In the genomic region with DNA sequence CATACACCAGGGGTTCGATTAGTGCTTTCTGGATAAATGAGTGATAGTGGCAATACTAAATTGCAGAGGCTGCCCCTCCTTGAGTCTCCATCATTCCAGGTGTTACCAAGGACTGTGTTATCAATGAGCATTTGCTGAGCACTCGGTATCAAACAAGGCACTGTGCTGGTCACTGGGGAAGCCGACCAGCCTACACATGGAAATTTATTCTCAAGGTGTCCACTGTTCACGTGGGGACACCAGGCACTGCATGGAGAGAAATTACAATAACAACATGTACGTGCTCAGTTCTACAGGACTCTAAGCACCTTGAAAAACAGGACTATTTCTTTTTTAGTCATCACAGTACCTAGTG, we compare ENCODE assay signal across 26 cellular contexts. TPM values are rescaled to one million over a fixed set of nuclear protein-coding genes. Genes with fewer than 3 reads are reported as not detected.
DNase-seq lines count a peak whose midpoint lies in the region; ATAC-seq and TF ChIP-seq lines count a peak whose summit lies in the region.
"Had no signal": no experiment of that assay in that cellular context is flagged by ENCODE, and none has a peak within 500 bp of the region (broad histone marks: within the 10 kb centered on the region; RNA-seq: fewer than 3 reads in every experiment).

No MANE protein-coding gene starts in this region.

- no peaks in the 10 kb centered on the region for H3K9me3 Mint-ChIP-seq in HFFc6
- H3K9me3 Mint-ChIP-seq: activated CD4-positive, alpha-beta memory T cell treated with anti-CD3 and anti-CD28 coated beads, Interleukin-2, amount 10 ng/mL, durations not matched to agents 7 days and 5 days; activated naive CD4-positive, alpha-beta T cell treated with anti-CD3 and anti-CD28 coated beads, Interleukin-2, amount 50 U/mL, for 24 hours; activated T-helper 17 cell treated with anti-CD3 and anti-CD28 coated beads, Interleukin-2, amount 50 U/mL, for 72 hours; neural crest cell; T-helper 1 cell treated with Interleukin-12 subunit alpha and Interleukin-12 subunit beta and Interleukin-4 antibody, amounts not matched to agents 30 μg/mL and 1 μg/mL, for 36 hours had no signal

- H3K27ac Mint-ChIP-seq in HFFc6 (peak overlapping the region; percentile 91), T-helper 17 cell (no peak overlapping the region)
- H3K27ac Mint-ChIP-seq: activated CD4-positive, alpha-beta memory T cell treated with anti-CD3 and anti-CD28 coated beads, Interleukin-2, amount 10 ng/mL, durations not matched to agents 7 days and 5 days; activated naive CD4-positive, alpha-beta T cell treated with anti-CD3 and anti-CD28 coated beads, Interleukin-2, amount 50 U/mL, for 24 hours; activated T-helper 17 cell treated with anti-CD3 and anti-CD28 coated beads, Interleukin-2, amount 50 U/mL, for 72 hours; T-helper 1 cell treated with Interleukin-12 subunit alpha and Interleukin-12 subunit beta and Interleukin-4 antibody, amounts not matched to agents 30 μg/mL and 1 μg/mL, for 36 hours had no signal

- H3K27me3 ChIP-seq in ascending aorta (no peaks in the 10 kb centered on the region), stomach (no peaks in the 10 kb centered on the region)
- H3K27me3 ChIP-seq: BLaER1, SJCRH30 had no signal

- intact Hi-C loops in ascending aorta (cut with DNase I): no loop called here
- intact Hi-C loops in stomach (cut with DNase I; ENCODE audit: low total_unique reads): no loop called here

- WGBS in stomach, 5 donors: 79 to 91% (median 88%) methylated on average over 5 of the region's 5 CpGs

- no peaks in the 10 kb centered on the region for H3K36me3 ChIP-seq in ascending aorta
- peaks cover 0 to 4% (median 0%) of the 10 kb centered on the region in 4 donors for H3K36me3 ChIP-seq in stomach
- H3K36me3 ChIP-seq: BLaER1, SJCRH30 had no signal

- no peak for TF ChIP-seq POLR2A in stomach (IDR thresholded peaks at IDR 0.05)

- H3K4me1 ChIP-seq in ascending aorta (peaks cover 9 to 65% of the 10 kb centered on the region in 2 donors), stomach (peaks cover 11 to 53% (median 25%) of the 10 kb centered on the region in 4 donors)

- H3K27me3 Mint-ChIP-seq in HFFc6 (ENCODE audit: insufficient read depth) (peaks cover 8% of the 10 kb centered on the region; the same call in 1 of the 2 replicates), T-helper 17 cell (no peaks in the 10 kb centered on the region)
- H3K27me3 Mint-ChIP-seq: activated naive CD4-positive, alpha-beta T cell treated with anti-CD3 and anti-CD28 coated beads, Interleukin-2, amount 50 U/mL, for 24 hours; activated T-helper 17 cell treated with anti-CD3 and anti-CD28 coated beads, Interleukin-2, amount 50 U/mL, for 72 hours had no signal

- H3K9me3 ChIP-seq in ascending aorta: no peaks in the 10 kb centered on the region
- no peaks in the 10 kb centered on the region for H3K9me3 ChIP-seq in stomach
- no peaks in the 10 kb centered on the region for H3K9me3 ChIP-seq in T-helper 17 cell (ENCODE audit: control insufficient read depth, low read length, poor library complexity, severe bottlenecking)
- H3K9me3 ChIP-seq: BLaER1, SJCRH30 had no signal

- no peak for DNase-seq in HFFc6
- DNase-seq in ascending aorta (ENCODE audit: low spot score in 2 of 2): no peak
- peak; percentile 62 for DNase-seq in mesenteric fat pad (ENCODE audit: low spot score)
- DNase-seq in stomach: no peak
- no peak for DNase-seq in T-helper 17 cell
- DNase-seq: activated CD4-positive, alpha-beta memory T cell treated with anti-CD3 and anti-CD28 coated beads, Interleukin-2, amount 10 ng/mL, durations not matched to agents 7 days and 5 days; activated CD4-positive, CD25-positive, alpha-beta regulatory T cell treated with anti-CD3 and anti-CD28 coated beads, Interleukin-2, amount 50 U/mL, for 72 hours; activated CD8-positive, alpha-beta memory T cell treated with anti-CD3 and anti-CD28 coated beads, Interleukin-2, amount 50 U/mL, for 48 hours; anterior cingulate cortex; central memory CD4-positive, alpha-beta T cell; DMS153; GOT3; head of caudate nucleus; kidney glomerular epithelial cell; NCI-H1105; NCI-H2029 treated with DMSO at 0.1 percent for 48 hours; NCI-H526 treated with DMSO at 0.1 percent for 48 hours; SJCRH30; stimulated activated naive CD4-positive, alpha-beta T cell treated with Interleukin-2 at 50 U/mL for 16 hours had no signal

- peaks cover 4% of the 10 kb centered on the region; the same call in 1 of the 2 replicates for H3K36me3 Mint-ChIP-seq in HFFc6 (ENCODE audit: low read depth)
- H3K36me3 Mint-ChIP-seq in T-helper 17 cell (ENCODE audit: low read depth): peaks cover 2% of the 10 kb centered on the region
- H3K36me3 Mint-ChIP-seq: activated naive CD4-positive, alpha-beta T cell treated with anti-CD3 and anti-CD28 coated beads, Interleukin-2, amount 50 U/mL, for 24 hours had no signal

- peak overlapping the region; percentile 96 to 97 for H3K27ac ChIP-seq in ascending aorta
- peak overlapping the region in 4 of 5 donors; percentile 30 to 84 (median 74) for H3K27ac ChIP-seq in stomach
- H3K27ac ChIP-seq: BLaER1, SJCRH30 had no signal

- no peak for TF ChIP-seq CTCF in HFFc6 (IDR thresholded peaks at IDR 0.05)
- TF ChIP-seq CTCF in ascending aorta (IDR thresholded peaks at IDR 0.05): no peak
- no peak for TF ChIP-seq CTCF in stomach (IDR thresholded peaks at IDR 0.05)

- H3K4me1 Mint-ChIP-seq in HFFc6 (ENCODE audit: low read depth): peaks cover 42% of the 10 kb centered on the region
- peaks cover 10% of the 10 kb centered on the region for H3K4me1 Mint-ChIP-seq in T-helper 17 cell
- H3K4me1 Mint-ChIP-seq: activated CD4-positive, alpha-beta memory T cell treated with anti-CD3 and anti-CD28 coated beads, Interleukin-2, amount 10 ng/mL, durations not matched to agents 7 days and 5 days; activated naive CD4-positive, alpha-beta T cell treated with anti-CD3 and anti-CD28 coated beads, Interleukin-2, amount 50 U/mL, for 24 hours had no signal

- no peak for TF ChIP-seq EP300 in stomach (IDR thresholded peaks at IDR 0.05)

- H3K4me3 ChIP-seq in ascending aorta (no peak overlapping the region), stomach (no peak overlapping the region)
- H3K4me3 ChIP-seq: BLaER1 had no signal

- ATAC-seq in T-helper 17 cell (no peak), HG03280 (IDR thresholded peaks at IDR 0.05; ENCODE audit: unreplicated experiment) (no peak), GM19455 (IDR thresholded peaks at IDR 0.05; ENCODE audit: unreplicated experiment) (no peak)
- ATAC-seq: activated T-helper 17 cell treated with anti-CD3 and anti-CD28 coated beads, Interleukin-2, amount 50 U/mL, for 72 hours had no signal

- H3K4me3 Mint-ChIP-seq in HFFc6 (no peak overlapping the region), T-helper 17 cell (no peak overlapping the region)
- H3K4me3 Mint-ChIP-seq: activated CD4-positive, alpha-beta memory T cell treated with anti-CD3 and anti-CD28 coated beads, Interleukin-2, amount 10 ng/mL, durations not matched to agents 7 days and 5 days; activated naive CD4-positive, alpha-beta T cell treated with anti-CD3 and anti-CD28 coated beads, Interleukin-2, amount 50 U/mL, for 24 hours; activated T-helper 17 cell treated with anti-CD3 and anti-CD28 coated beads, Interleukin-2, amount 50 U/mL, for 72 hours; neural crest cell; T-helper 1 cell treated with Interleukin-12 subunit alpha and Interleukin-12 subunit beta and Interleukin-4 antibody, amounts not matched to agents 30 μg/mL and 1 μg/mL, for 36 hours had no signal

RNA-seq across cellular contexts. Expression of a gene that starts 22.2 kb away (rescaled TPM):
- total RNA-seq in HFFc6 (2021; fragmentation: NEBNext Ultra II Directional; extraction: Animal tissue kit (Norgen Biotek cat#: 25700)): 10 to 100 TPM; 49.7 to 57.0 (median 52.5) TPM
- total RNA-seq in ascending aorta (125 TPM), mesenteric fat pad (116 TPM), stomach (10 to 100 TPM; 27.0 to 71.4 (median 49.2) TPM), T-helper 17 cell (10 to 100 TPM; 17.4 to 22.0 TPM)
- 10 to 100 TPM; 26.6 to 41.0 (median 30.4) TPM for polyA plus RNA-seq in stomach
